10 cellular contexts compared by ENCODE assay signal in the genomic region with DNA sequence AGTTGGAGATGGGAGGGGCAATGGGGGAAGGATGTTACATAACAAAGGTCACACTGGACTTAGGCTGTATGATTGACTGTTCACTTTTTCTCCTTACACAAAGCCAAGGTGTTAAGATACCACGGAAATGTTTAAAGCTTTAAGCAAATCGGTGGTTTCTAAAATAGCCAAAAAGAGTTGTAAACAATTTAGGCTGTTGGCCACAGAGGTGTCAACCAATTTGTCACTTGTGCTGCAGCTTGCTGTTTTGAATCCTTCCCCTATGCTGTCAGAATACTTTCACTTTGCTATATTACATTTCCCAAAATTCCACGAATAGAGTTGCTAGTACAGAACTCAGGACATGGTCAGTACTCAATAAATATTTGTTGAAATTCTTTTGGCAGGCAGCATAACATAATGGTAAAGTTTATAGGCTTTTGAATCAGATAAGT.
DNase-seq lines count a peak whose midpoint lies in the region; ATAC-seq, FAIRE-seq and TF ChIP-seq lines count a peak whose summit lies in the region.
"Had no signal": no experiment of that assay in that cellular context is flagged by ENCODE, and none has a peak within 500 bp of the region (broad histone marks: within the 10 kb centered on the region; RNA-seq: fewer than 3 reads in every experiment).

No MANE protein-coding gene starts in this region.

- WGBS in pancreas, 2 donors = 2% methylated on average over 3 of the region's 3 CpGs

- ATAC-seq in GM18520 (IDR thresholded peaks at IDR 0.05; ENCODE audit: unreplicated experiment) = peak; percentile 81
- ATAC-seq in GM21576 (IDR thresholded peaks at IDR 0.05; ENCODE audit: unreplicated experiment) = peak; percentile 68
- peak; percentile 38 for ATAC-seq in HG03469 (IDR thresholded peaks at IDR 0.05; ENCODE audit: unreplicated experiment)
- peak in 3 of 4 donors; percentile 45 to 79 (median 65) for ATAC-seq in pancreas
- no peak for ATAC-seq in GM21360 (IDR thresholded peaks at IDR 0.05; ENCODE audit: unreplicated experiment)

- no peak for FAIRE-seq in pancreas (lab: Jason Lieb, UNC)

- H3K36me3 ChIP-seq in pancreas = peaks cover 0 to 10% (median 0%) of the 10 kb centered on the region in 3 donors

- peaks cover 0 to 13% (median 13%) of the 10 kb centered on the region in 3 donors for H3K4me1 ChIP-seq in pancreas

- no peaks in the 10 kb centered on the region for H3K9me3 ChIP-seq in pancreas

- H3K27me3 ChIP-seq in pancreas = no peaks in the 10 kb centered on the region

- peak overlapping the region in 2 of 4 donors; percentile 3 to 9 for H3K4me3 ChIP-seq in pancreas

- H3K27ac ChIP-seq in pancreas = peak overlapping the region in 1 of 4 donors; percentile 9

- TF ChIP-seq CTCF in pancreas (IDR thresholded peaks at IDR 0.05) = no peak

- intact Hi-C loops in pancreas (cut with DNase I) = no loop called here

- DNase-seq in pancreas = no peak
- no peak for DNase-seq in NCI-H1417 (lab: John Stamatoyannopoulos, UW)
- no peak for DNase-seq in NCI-H2029 treated with DMSO at 0.1 percent for 48 hours (lab: John Stamatoyannopoulos, UW)
- no peak for DNase-seq in NCI-H748 treated with DMSO at 0.1 percent for 48 hours (lab: John Stamatoyannopoulos, UW)
- DNase-seq: NCI-H2029, occipital lobe had no signal
